9 cellular contexts compared by ENCODE assay signal in genomic region chr12:3078086-3078820, GRCh38. TPM values are rescaled to one million over a fixed set of nuclear protein-coding genes. Genes with fewer than 3 reads are reported as not detected.
A peak's percentile ranks its signal among the peaks of the same experiment; 100 is the strongest.
DNase-seq lines count a peak whose midpoint lies in the region; ATAC-seq and TF ChIP-seq lines count a peak whose summit lies in the region.
"Had no signal": no experiment of that assay in that cellular context is flagged by ENCODE, and none has a peak within 500 bp of the region (broad histone marks: within the 10 kb centered on the region; RNA-seq: fewer than 3 reads in every experiment).

No MANE protein-coding gene starts in this region.

- peak overlapping the region; percentile 62 for H3K4me3 Mint-ChIP-seq in activated CD4-positive, alpha-beta T cell treated with anti-CD3 and anti-CD28 coated beads, Interleukin-2, amount 10 ng/mL, durations not matched to agents 24 days and 14 days

- peaks cover 10% of the 10 kb centered on the region for H3K4me1 Mint-ChIP-seq in activated CD4-positive, alpha-beta T cell treated with anti-CD3 and anti-CD28 coated beads, Interleukin-2, amount 10 ng/mL, durations not matched to agents 24 days and 14 days

- H3K27me3 Mint-ChIP-seq in activated CD4-positive, alpha-beta T cell treated with anti-CD3 and anti-CD28 coated beads, Interleukin-2, amount 10 ng/mL, durations not matched to agents 24 days and 14 days, result peaks cover 31% of the 10 kb centered on the region

- peak overlapping the region; percentile 85 to 100 for H3K4me3 ChIP-seq in ascending aorta
- peak overlapping the region; percentile 71 to 94 (median 83) for H3K4me3 ChIP-seq in right lobe of liver
- peak overlapping the region in 1 of 3 donors; percentile 81 for H3K4me3 ChIP-seq in thyroid gland (replicated peaks in 1 of 3)

- ATAC-seq in right lobe of liver, result peak in 1 of 4 donors; percentile 8
- ATAC-seq in GM19397 (IDR thresholded peaks at IDR 0.05; ENCODE audit: unreplicated experiment), result no peak

- 19% methylated on average over 8 of the region's 10 CpGs for WGBS in right lobe of liver (ENCODE audit: insufficient coverage, low coverage, low lambda C conversion rate, missing lambda C conversion rate)
- 52 to 57% methylated on average over 10 of the region's 10 CpGs for WGBS in thyroid gland, 2 donors

- H3K36me3 ChIP-seq in ascending aorta (no peaks in the 10 kb centered on the region), right lobe of liver (no peaks in the 10 kb centered on the region), thyroid gland (no peaks in the 10 kb centered on the region)

- peak overlapping the region; percentile 85 to 88 for H3K27ac ChIP-seq in ascending aorta
- peak overlapping the region; percentile 78 to 88 (median 84) for H3K27ac ChIP-seq in right lobe of liver
- peak overlapping the region in 2 of 3 donors; percentile 84 to 95 for H3K27ac ChIP-seq in thyroid gland

- peak overlapping the region; percentile 34 for H3K27ac Mint-ChIP-seq in activated CD4-positive, alpha-beta T cell treated with anti-CD3 and anti-CD28 coated beads, Interleukin-2, amount 10 ng/mL, durations not matched to agents 24 days and 14 days

- H3K4me1 ChIP-seq in ascending aorta (peaks cover 6 to 19% of the 10 kb centered on the region in 2 donors), right lobe of liver (peaks cover 0 to 43% (median 3%) of the 10 kb centered on the region in 4 donors), thyroid gland (peaks cover 28 to 39% of the 10 kb centered on the region in 2 donors)

- no peaks in the 10 kb centered on the region for H3K36me3 Mint-ChIP-seq in activated CD4-positive, alpha-beta T cell treated with anti-CD3 and anti-CD28 coated beads, Interleukin-2, amount 10 ng/mL, durations not matched to agents 24 days and 14 days (ENCODE audit: low read depth)

- intact Hi-C loops in activated CD4-positive, alpha-beta T cell treated with anti-CD3 and anti-CD28 coated beads, Interleukin-2, amount 10 ng/mL, durations not matched to agents 24 days and 14 days (cut with micrococcal nuclease), result no loop called here
- intact Hi-C loops in ascending aorta (cut with DNase I) (loop anchor here (5.0 to 10.0 kb wide), 3 partner anchors 139 to 1194 kb away; partner anchors contain the start of gene CCND2), right lobe of liver (cut with DNase I) (loop anchor here (10.0 kb wide), 3 partner anchors 57 to 197 kb away; no protein-coding TSS in a partner anchor), thyroid gland (cut with DNase I) (loop anchor here (5.0 to 10.0 kb wide), 2 partner anchors 57 to 1194 kb away; partner anchors contain the start of gene CCND2)

- TF ChIP-seq POLR2A in right lobe of liver (IDR thresholded peaks at IDR 0.05) (no peak), thyroid gland (IDR thresholded peaks at IDR 0.05) (no peak)

- no peaks in the 10 kb centered on the region for H3K9me3 Mint-ChIP-seq in activated CD4-positive, alpha-beta T cell treated with anti-CD3 and anti-CD28 coated beads, Interleukin-2, amount 10 ng/mL, durations not matched to agents 24 days and 14 days

- H3K9me3 ChIP-seq in ascending aorta (no peaks in the 10 kb centered on the region), right lobe of liver (no peaks in the 10 kb centered on the region), thyroid gland (no peaks in the 10 kb centered on the region)

- TF ChIP-seq CTCF in ascending aorta (IDR thresholded peaks at IDR 0.05) (no peak), right lobe of liver (IDR thresholded peaks at IDR 0.05) (no peak), thyroid gland (IDR thresholded peaks at IDR 0.05) (no peak)

- no peaks in the 10 kb centered on the region for H3K27me3 ChIP-seq in ascending aorta
- no peaks in the 10 kb centered on the region for H3K27me3 ChIP-seq in right lobe of liver
- no peaks in the 10 kb centered on the region for H3K27me3 ChIP-seq in thyroid gland

- no peak for DNase-seq in activated CD4-positive, alpha-beta T cell treated with anti-CD3 and anti-CD28 coated beads, Interleukin-2, amount 10 ng/mL, durations not matched to agents 24 days and 14 days
- no peak for DNase-seq in activated CD4-positive, alpha-beta T cell treated with anti-CD3 and anti-CD28 coated beads for 48 hours
- no peak for DNase-seq in ascending aorta (ENCODE audit: low spot score in 2 of 2)
- no peak for DNase-seq in right lobe of liver
- no peak for DNase-seq in thyroid gland
- no peak for DNase-seq in HK-2 (ENCODE audit: unreplicated experiment)
- DNase-seq in NCI-H226, result no peak

RNA-seq across cellular contexts. Expression of gene TSPAN9, which starts 1.1 kb away (rescaled TPM):
- 0.09 and 1.0 TPM in 2 replicates for total RNA-seq in activated CD4-positive, alpha-beta T cell treated with anti-CD3 and anti-CD28 coated beads, Interleukin-2, amount 10 ng/mL, durations not matched to agents 24 days and 14 days
- 109 TPM for total RNA-seq in ascending aorta
- 10 to 100 TPM; 23.7 to 53.2 (median 39.8) TPM for total RNA-seq in right lobe of liver
- total RNA-seq in thyroid gland, result 10 to 100 TPM; 26.9 to 47.5 (median 33.2) TPM
- total RNA-seq: T-helper 2 cell treated with Interferon-gamma antibody and Interleukin-4, amounts not matched to agents 100 ng/mL and 5 ng/mL, for 36 hours had no signal

Comparison
In these comparisons a context has a peak if more than half of its experiments do, and no peak if none do; other contexts are left out.
1. RNA of gene TSPAN9, which starts 1.1 kb away (total RNA-seq): 109 TPM in ascending aorta (single experiment), 23.7 to 53.2 TPM in right lobe of liver and 26.9 to 47.5 TPM in thyroid gland; 0.09 to 1.0 TPM in activated CD4-positive, alpha-beta T cell treated with anti-CD3 and anti-CD28 coated beads, Interleukin-2, amount 10 ng/mL, durations not matched to agents 24 days and 14 days; every median in the first group is over 10 times any median in the second.
2. Peak in every context shown above with its lines, with median percentiles within 50 percentile points of each other: H3K27ac ChIP-seq.